Comparison of ENCODE assay signal across 22 cellular contexts in genomic region chr3:136690611-136691010, GRCh38.
"Had no signal": no experiment of that assay in that cellular context is flagged by ENCODE, and none has a peak within 500 bp of the region (broad histone marks: within the 10 kb centered on the region; RNA-seq: fewer than 3 reads in every experiment).

No MANE protein-coding gene starts in this region.

- H3K4me1 ChIP-seq: colonic mucosa, prostate gland, right atrium auricular region had no signal

- H3K4me3 Mint-ChIP-seq: activated naive CD8-positive, alpha-beta T cell treated with anti-CD3 and anti-CD28 coated beads, Interleukin-2, amount 10 ng/mL, durations not matched to agents 7 days and 5 days; activated T-helper 1 cell treated with anti-CD3 and anti-CD28 coated beads, Interleukin-12 subunit alpha, Interleukin-12 subunit beta, Interleukin-2, Interleukin-4 antibody, amounts not matched to agents 30 ng/mL and 10 ng/mL and 1 ng/mL, durations not matched to agents 14 hours and 24 hours and 36 hours; brain; neural crest cell had no signal

- H3K4me3 ChIP-seq: colonic mucosa, prostate gland, right atrium auricular region, tibial artery had no signal

- H3K27me3 ChIP-seq: colonic mucosa, right atrium auricular region, tibial artery had no signal

- H3K9me3 ChIP-seq: colonic mucosa, prostate gland, right atrium auricular region, tibial artery had no signal

- FAIRE-seq: frontal cortex, keratinocyte had no signal

- H3K36me3 ChIP-seq: colonic mucosa, prostate gland, right atrium auricular region, tibial artery had no signal

- DNase-seq: activated CD4-positive, alpha-beta T cell treated with anti-CD3 and anti-CD28 coated beads, Interleukin-2, amount 50 U/mL, for 4 hours; activated CD4-positive, CD25-positive, alpha-beta regulatory T cell treated with anti-CD3 and anti-CD28 coated beads, Interleukin-2, amount 50 U/mL, for 72 hours; activated naive CD4-positive, alpha-beta T cell; activated naive CD8-positive, alpha-beta T cell treated with anti-CD3 and anti-CD28 coated beads, Interleukin-2, amount 10 ng/mL, durations not matched to agents 7 days and 5 days; anterior cingulate cortex; caudate nucleus; colonic mucosa; hypothalamus; mammary epithelial cell; midbrain; stimulated activated CD4-positive, alpha-beta T cell treated with anti-CD3 and anti-CD28 coated beads, Interleukin-2, amount 100 ng/mL, for 24 hours; stimulated activated naive CD8-positive, alpha-beta T cell treated with anti-CD3 and anti-CD28 coated beads, Interleukin-15, Interleukin-2, amounts not matched to agents 100 U/mL and 50 U/mL, for 24 hours; substantia nigra; tibial artery had no signal

- ATAC-seq: stimulated activated naive CD8-positive, alpha-beta T cell treated with anti-CD3 and anti-CD28 coated beads, Interleukin-15, Interleukin-2, amounts not matched to agents 100 U/mL and 50 U/mL, for 24 hours had no signal

- H3K27ac ChIP-seq: colonic mucosa, prostate gland, right atrium auricular region, tibial artery, VCaP had no signal

- H3K27me3 Mint-ChIP-seq: activated naive CD8-positive, alpha-beta T cell treated with anti-CD3 and anti-CD28 coated beads, Interleukin-2, amount 10 ng/mL, durations not matched to agents 7 days and 5 days; brain had no signal

- H3K27ac Mint-ChIP-seq: activated naive CD8-positive, alpha-beta T cell treated with anti-CD3 and anti-CD28 coated beads, Interleukin-2, amount 10 ng/mL, durations not matched to agents 7 days and 5 days; activated T-helper 1 cell treated with anti-CD3 and anti-CD28 coated beads, Interleukin-12 subunit alpha, Interleukin-12 subunit beta, Interleukin-2, Interleukin-4 antibody, amounts not matched to agents 30 ng/mL and 10 ng/mL and 1 ng/mL, durations not matched to agents 14 hours and 24 hours and 36 hours; brain had no signal

- H3K4me1 Mint-ChIP-seq: brain had no signal
